In the genomic region with DNA sequence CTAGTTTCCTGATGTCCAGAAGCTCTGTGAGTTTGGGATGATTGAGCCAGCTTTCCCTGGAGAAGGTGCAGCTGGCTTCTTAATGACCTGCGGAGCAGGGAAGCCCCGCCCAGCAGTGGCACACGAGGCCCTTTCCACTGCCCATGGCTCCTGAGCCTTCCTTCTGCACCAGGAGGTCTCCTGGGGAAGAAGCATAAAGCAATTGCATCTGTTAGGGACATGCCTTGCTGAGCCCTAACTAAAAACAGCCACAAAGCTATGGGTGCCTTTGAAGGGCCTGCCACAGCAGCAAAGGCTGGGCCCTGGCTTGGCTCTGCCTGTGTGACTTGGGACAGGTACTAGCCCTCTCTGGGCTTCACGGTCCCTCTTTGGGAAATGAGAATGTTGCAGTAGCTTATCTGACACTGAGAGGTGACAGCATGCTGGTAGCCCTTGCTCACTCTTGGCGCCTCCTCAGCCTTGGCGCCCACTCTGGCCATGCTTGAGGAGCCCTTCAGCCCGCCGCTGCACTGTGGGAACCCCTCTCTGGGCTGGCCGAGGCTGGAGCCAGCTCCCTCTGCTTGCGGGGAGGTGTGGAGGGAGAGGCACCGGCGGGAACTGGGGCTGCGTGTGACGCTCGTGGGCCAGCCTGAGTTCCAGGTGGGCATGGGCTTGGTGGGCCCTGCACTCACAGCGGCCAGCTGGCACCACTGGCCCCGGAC, we compare ENCODE assay signal across 23 cellular contexts.
DNase-seq lines count a peak whose midpoint lies in the region; ATAC-seq, FAIRE-seq and TF ChIP-seq lines count a peak whose summit lies in the region.
"Had no signal": no experiment of that assay in that cellular context is flagged by ENCODE, and none has a peak within 500 bp of the region (broad histone marks: within the 10 kb centered on the region; RNA-seq: fewer than 3 reads in every experiment).

No MANE protein-coding gene starts in this region.

- no peak overlapping the region for H4K91ac ChIP-seq in H1 (replicated peaks; ENCODE audit: insufficient read length, low read length)

- peaks cover 28 to 69% (median 57%) of the 10 kb centered on the region in 10 experiments for H3K4me1 ChIP-seq in BLaER1 treated with 17β-estradiol and CSF1 and Interleukin-3, amounts not matched to agents 10 nM and 100 nM
- peaks cover 1 to 8% (median 4%) of the 10 kb centered on the region in 4 experiments; a peak in 4 of 7 replicates for H3K4me1 ChIP-seq in H1 (replicated peaks in 1 of 4; ENCODE audit: control insufficient read depth in 3 of 4, insufficient read depth in 4 of 4, low read length in 3 of 4)
- no peaks in the 10 kb centered on the region for H3K4me1 ChIP-seq in left lung

- H3K79me2 ChIP-seq in H1 (ENCODE audit: control insufficient read depth in 1 of 2, insufficient read depth in 2 of 2, low read length in 2 of 2) = no peaks in the 10 kb centered on the region

- intact Hi-C loops in activated CD8-positive, alpha-beta T cell treated with anti-CD3 and anti-CD28 coated beads for 36 hours (cut with micrococcal nuclease) = no loop called here
- intact Hi-C loops in left lung (cut with DNase I) = no loop called here

- CTCF ChIA-PET in activated CD8-positive, alpha-beta T cell treated with anti-CD3 and anti-CD28 coated beads, Interleukin-2, amount 10 ng/mL, durations not matched to agents 7 days and 5 days (lab: Charles Lee) = no interaction called here
- CTCF ChIA-PET in activated CD8-positive, alpha-beta T cell treated with anti-CD3 and anti-CD28 coated beads for 36 hours (lab: Charles Lee) = interaction anchor here (6.7 kb wide), 1 partner anchor 30 kb away, joined by 45 read pairs; no protein-coding TSS in a partner anchor
- CTCF ChIA-PET in H1 (lab: Charles Lee; ENCODE audit: partially characterized antibody) = interaction anchor here (0.8 to 9.4 kb wide), 4 partner anchors 11 to 30 kb away, joined by 3 to 78 read pairs (median 13); no protein-coding TSS in a partner anchor

- H2AFZ ChIP-seq in H1 (ENCODE audit: low read length) = no peak overlapping the region
- H2AFZ ChIP-seq: PC-9 had no signal

- POLR2A ChIA-PET in activated CD8-positive, alpha-beta T cell treated with anti-CD3 and anti-CD28 coated beads, Interleukin-2, amount 10 ng/mL, durations not matched to agents 7 days and 5 days (lab: Charles Lee) = no interaction called here
- POLR2A ChIA-PET in activated CD8-positive, alpha-beta T cell treated with anti-CD3 and anti-CD28 coated beads for 36 hours (lab: Charles Lee) = no interaction called here
- POLR2A ChIA-PET in H1 (lab: Charles Lee; ENCODE audit: partially characterized antibody) = no interaction called here

- no peaks in the 10 kb centered on the region for H3K27me3 ChIP-seq in BLaER1 treated with 17β-estradiol and CSF1 and Interleukin-3, amounts not matched to agents 10 nM and 100 nM
- H3K27me3 ChIP-seq in H1 (replicated peaks in 1 of 4; ENCODE audit: control insufficient read depth in 3 of 4, extremely low read depth in 1 of 4, insufficient read depth in 3 of 4, low read length in 3 of 4) = no peaks in the 10 kb centered on the region
- no peaks in the 10 kb centered on the region for H3K27me3 ChIP-seq in left lung

- TF ChIP-seq EP300 in H1 (IDR thresholded peaks at IDR 0.05; ENCODE audit: borderline replicate concordance in 1 of 2, low read depth in 2 of 2, low read length in 2 of 2) = no peak

- H2AK5ac ChIP-seq in H1 (ENCODE audit: low read depth, low read length) = no peak overlapping the region

- no peak overlapping the region for H3K14ac ChIP-seq in H1 (ENCODE audit: insufficient read length)

- H3K36me3 Mint-ChIP-seq in activated CD8-positive, alpha-beta T cell treated with anti-CD3 and anti-CD28 coated beads, Interleukin-2, amount 10 ng/mL, durations not matched to agents 7 days and 5 days (ENCODE audit: low read depth) = no peaks in the 10 kb centered on the region
- no peaks in the 10 kb centered on the region for H3K36me3 Mint-ChIP-seq in activated CD8-positive, alpha-beta T cell treated with anti-CD3 and anti-CD28 coated beads for 36 hours (ENCODE audit: low read depth)
- H3K36me3 Mint-ChIP-seq in osteocyte (ENCODE audit: unreplicated experiment) = no peaks in the 10 kb centered on the region
- H3K36me3 Mint-ChIP-seq: CD14-positive monocyte, IgD-negative memory B cell had no signal

- peaks cover 9% of the 10 kb centered on the region for H3K27me3 Mint-ChIP-seq in activated CD8-positive, alpha-beta T cell treated with anti-CD3 and anti-CD28 coated beads, Interleukin-2, amount 10 ng/mL, durations not matched to agents 7 days and 5 days (ENCODE audit: low read depth)
- H3K27me3 Mint-ChIP-seq in activated CD8-positive, alpha-beta T cell treated with anti-CD3 and anti-CD28 coated beads for 36 hours = peaks cover 4% of the 10 kb centered on the region
- peaks cover 23% of the 10 kb centered on the region for H3K27me3 Mint-ChIP-seq in osteocyte (ENCODE audit: unreplicated experiment)

- no peak overlapping the region for H4K5ac ChIP-seq in H1 (ENCODE audit: insufficient read length, low read depth, low read length)

- no peak overlapping the region for H3K4ac ChIP-seq in H1 (replicated peaks; ENCODE audit: insufficient read length, low read depth, low read length)

- H3K4me3 Mint-ChIP-seq in activated CD8-positive, alpha-beta T cell treated with anti-CD3 and anti-CD28 coated beads, Interleukin-2, amount 10 ng/mL, durations not matched to agents 7 days and 5 days = no peak overlapping the region
- H3K4me3 Mint-ChIP-seq in activated CD8-positive, alpha-beta T cell treated with anti-CD3 and anti-CD28 coated beads for 36 hours = no peak overlapping the region
- H3K4me3 Mint-ChIP-seq in osteocyte (ENCODE audit: unreplicated experiment) = no peak overlapping the region
- H3K4me3 Mint-ChIP-seq: CD14-positive monocyte, IgD-negative memory B cell had no signal

- H3K9ac ChIP-seq in BLaER1 treated with 17β-estradiol and CSF1 and Interleukin-3, amounts not matched to agents 10 nM and 100 nM = no peak overlapping the region
- H3K9ac ChIP-seq in H1 (replicated peaks in 1 of 4; ENCODE audit: extremely low read depth in 1 of 4, low read depth in 3 of 4, low read length in 3 of 4) = no peak overlapping the region

- peak overlapping the region in 8 of 11 experiments; percentile 28 to 75 (median 56); a peak in 12 of 22 replicates for H3K4me2 ChIP-seq in BLaER1 treated with 17β-estradiol and CSF1 and Interleukin-3, amounts not matched to agents 10 nM and 100 nM
- H3K4me2 ChIP-seq in H1 (ENCODE audit: insufficient read depth in 1 of 2, low read depth in 2 of 2, low read length in 2 of 2) = no peak overlapping the region
- H3K4me2 ChIP-seq: PC-9 had no signal

- H3K36me3 ChIP-seq in BLaER1 treated with 17β-estradiol and CSF1 and Interleukin-3, amounts not matched to agents 10 nM and 100 nM = no peaks in the 10 kb centered on the region
- H3K36me3 ChIP-seq in H1 (ENCODE audit: control insufficient read depth in 2 of 4, insufficient read depth in 4 of 4, low read length in 3 of 4) (peaks cover 0 to 5% (median 0%) of the 10 kb centered on the region in 4 experiments; a peak in 1 of 8 replicates), left lung (no peaks in the 10 kb centered on the region)

- H3K56ac ChIP-seq in H1 (replicated peaks; ENCODE audit: insufficient read length, low read depth, low read length) = no peak overlapping the region

- TF ChIP-seq POLR2A in H1 (IDR thresholded peaks at IDR 0.05; ENCODE audit: control extremely low read depth in 1 of 2, low read depth in 2 of 2, low read length in 2 of 2) = no peak

- H2BK5ac ChIP-seq in H1 (ENCODE audit: low read depth, low read length) = no peak overlapping the region

- H2BK15ac ChIP-seq in H1 (ENCODE audit: low read length) = no peak overlapping the region

- no peak overlapping the region for H2BK20ac ChIP-seq in H1 (ENCODE audit: low read length)

- H4K20me1 ChIP-seq in BLaER1 treated with 17β-estradiol and CSF1 and Interleukin-3, amounts not matched to agents 10 nM and 100 nM = no peaks in the 10 kb centered on the region; a peak in 1 of 22 replicates
- no peaks in the 10 kb centered on the region for H4K20me1 ChIP-seq in H1 (replicated peaks in 1 of 2; ENCODE audit: control insufficient read depth in 1 of 2, insufficient read depth in 2 of 2, low read length in 2 of 2)

- WGBS in H1 (ENCODE audit: extremely low coverage in 1 of 2, insufficient coverage in 1 of 2, insufficient read length in 1 of 2, insufficient replicate concordance in 2 of 2, low coverage in 1 of 2, low lambda C conversion rate in 2 of 2, missing lambda C conversion rate in 1 of 2), 2 experiments = 93% methylated on average over 15 of the region's 17 CpGs; no CpG with 5 or more reads in 1 of the 2 experiments

- H2BK12ac ChIP-seq in H1 (ENCODE audit: low read depth, low read length) = no peak overlapping the region

- peaks cover 23% of the 10 kb centered on the region for H3K4me1 Mint-ChIP-seq in activated CD8-positive, alpha-beta T cell treated with anti-CD3 and anti-CD28 coated beads, Interleukin-2, amount 10 ng/mL, durations not matched to agents 7 days and 5 days (ENCODE audit: low read depth)
- peaks cover 27% of the 10 kb centered on the region for H3K4me1 Mint-ChIP-seq in activated CD8-positive, alpha-beta T cell treated with anti-CD3 and anti-CD28 coated beads for 36 hours (ENCODE audit: low read depth)
- no peaks in the 10 kb centered on the region for H3K4me1 Mint-ChIP-seq in osteocyte (ENCODE audit: unreplicated experiment)

- no peak overlapping the region for H4K8ac ChIP-seq in H1 (ENCODE audit: extremely low read depth, insufficient read depth, low read length)

- H3K27ac Mint-ChIP-seq in activated CD8-positive, alpha-beta T cell treated with anti-CD3 and anti-CD28 coated beads, Interleukin-2, amount 10 ng/mL, durations not matched to agents 7 days and 5 days = no peak overlapping the region
- no peak overlapping the region for H3K27ac Mint-ChIP-seq in activated CD8-positive, alpha-beta T cell treated with anti-CD3 and anti-CD28 coated beads for 36 hours
- H3K27ac Mint-ChIP-seq in osteocyte (ENCODE audit: unreplicated experiment) = no peak overlapping the region
- H3K27ac Mint-ChIP-seq: CD14-positive monocyte, IgD-negative memory B cell had no signal

- H3K79me1 ChIP-seq in H1 (ENCODE audit: low read depth, low read length) = no peaks in the 10 kb centered on the region

- H3K27ac ChIP-seq in BLaER1 treated with 17β-estradiol and CSF1 and Interleukin-3, amounts not matched to agents 10 nM and 100 nM = no peak overlapping the region
- H3K27ac ChIP-seq in H1 (ENCODE audit: low read depth, low read length) = no peak overlapping the region
- H3K27ac ChIP-seq in left lung = no peak overlapping the region
- H3K27ac ChIP-seq: PC-9 had no signal

- no peak overlapping the region for H3K4me3 ChIP-seq in BLaER1 treated with 17β-estradiol and CSF1 and Interleukin-3, amounts not matched to agents 10 nM and 100 nM
- H3K4me3 ChIP-seq in H1 (ENCODE audit: extremely low read depth in 1 of 4, insufficient read depth in 2 of 4, low read depth in 3 of 4, low read length in 4 of 4) = no peak overlapping the region
- H3K4me3 ChIP-seq in left lung = no peak overlapping the region
- H3K4me3 ChIP-seq: PC-9 had no signal

- peak; percentile 18 for DNase-seq in activated CD8-positive, alpha-beta T cell treated with anti-CD3 and anti-CD28 coated beads, Interleukin-2, amount 10 ng/mL, durations not matched to agents 7 days and 5 days
- DNase-seq in activated CD8-positive, alpha-beta T cell treated with anti-CD3 and anti-CD28 coated beads for 36 hours = no peak
- DNase-seq in H1 (ENCODE audit: low read depth in 1 of 2, low spot score in 2 of 2) (no peak), osteocyte (ENCODE audit: extremely low spot score, unreplicated experiment) (peak; percentile 73), left lung (no peak), epidermal melanocyte (ENCODE audit: insufficient read length, low spot score) (no peak)
- DNase-seq: 8988T, AML-193, EL, GF-D8, GOT3, NCI-H1105, NCI-H146, NCI-H2029, NCI-H2227 treated with DMSO at 0.1 percent for 48 hours, NCI-H510A, PC-9, RPMI8226, SHP77 had no signal

- no peak overlapping the region for H3K18ac ChIP-seq in H1 (ENCODE audit: extremely low read depth, low read length)

- H3K23ac ChIP-seq in H1 (ENCODE audit: insufficient read length) = no peak overlapping the region

- no peak for TF ChIP-seq RAD21 in H1 (IDR thresholded peaks at IDR 0.05 in 1 of 2, conservative IDR thresholded peaks at IDR 0.05 in 1 of 2; ENCODE audit: low read depth in 2 of 2, low read length in 2 of 2)

- no peak for TF ChIP-seq CTCF in activated CD8-positive, alpha-beta T cell treated with anti-CD3 and anti-CD28 coated beads for 36 hours (IDR thresholded peaks at IDR 0.05)
- TF ChIP-seq CTCF in H1 (IDR thresholded peaks at IDR 0.05; ENCODE audit: control extremely low read depth in 1 of 3, insufficient read depth in 1 of 3, low read depth in 1 of 3, low read length in 3 of 3) = no peak
- no peak for TF ChIP-seq CTCF in osteocyte (IDR thresholded peaks at IDR 0.05)
- TF ChIP-seq CTCF in left lung (IDR thresholded peaks at IDR 0.05) = no peak

- no peaks in the 10 kb centered on the region for H3K9me3 Mint-ChIP-seq in activated CD8-positive, alpha-beta T cell treated with anti-CD3 and anti-CD28 coated beads, Interleukin-2, amount 10 ng/mL, durations not matched to agents 7 days and 5 days (ENCODE audit: insufficient read depth)
- H3K9me3 Mint-ChIP-seq in activated CD8-positive, alpha-beta T cell treated with anti-CD3 and anti-CD28 coated beads for 36 hours = peaks cover 2% of the 10 kb centered on the region
- no peaks in the 10 kb centered on the region for H3K9me3 Mint-ChIP-seq in osteocyte (ENCODE audit: unreplicated experiment)

- H3K23me2 ChIP-seq in H1 (ENCODE audit: low read depth, low read length) = no peaks in the 10 kb centered on the region

- peaks cover 0 to 17% (median 7%) of the 10 kb centered on the region in 11 experiments; a peak in 13 of 22 replicates for H3K9me3 ChIP-seq in BLaER1 treated with 17β-estradiol and CSF1 and Interleukin-3, amounts not matched to agents 10 nM and 100 nM (replicated peaks in 1 of 11)
- H3K9me3 ChIP-seq in H1 (ENCODE audit: insufficient read depth in 2 of 2, low read depth in 1 of 2, low read length in 1 of 2) (peaks cover 3 to 14% of the 10 kb centered on the region in 2 experiments; a peak in 2 of 4 replicates), left lung (no peaks in the 10 kb centered on the region)

- no peak for FAIRE-seq in H1 (lab: Jason Lieb, UNC)
- FAIRE-seq: D721Med had no signal

- H2BK120ac ChIP-seq in H1 (replicated peaks; ENCODE audit: low read depth, low read length) = no peak overlapping the region

- no peak for ATAC-seq in activated CD8-positive, alpha-beta T cell treated with anti-CD3 and anti-CD28 coated beads, Interleukin-2, amount 10 ng/mL, durations not matched to agents 7 days and 5 days
- no peak for ATAC-seq in activated CD8-positive, alpha-beta T cell treated with anti-CD3 and anti-CD28 coated beads for 36 hours
- ATAC-seq in left lung = no peak

Comparison
In these comparisons a context has a peak if more than half of its experiments do, and no peak if none do; other contexts are left out.
1. DNase-seq: peak in activated CD8-positive, alpha-beta T cell treated with anti-CD3 and anti-CD28 coated beads, Interleukin-2, amount 10 ng/mL, durations not matched to agents 7 days and 5 days (single experiment) and osteocyte (single experiment); none in activated CD8-positive, alpha-beta T cell treated with anti-CD3 and anti-CD28 coated beads for 36 hours (single experiment), H1 (0 of 2), left lung (0 of 2) and epidermal melanocyte (single experiment).
2. H3K4me2 ChIP-seq: peak in BLaER1 treated with 17β-estradiol and CSF1 and Interleukin-3, amounts not matched to agents 10 nM and 100 nM (8 of 11); none in H1 (0 of 2).